24 cellular contexts compared by ENCODE assay signal in the genomic region with DNA sequence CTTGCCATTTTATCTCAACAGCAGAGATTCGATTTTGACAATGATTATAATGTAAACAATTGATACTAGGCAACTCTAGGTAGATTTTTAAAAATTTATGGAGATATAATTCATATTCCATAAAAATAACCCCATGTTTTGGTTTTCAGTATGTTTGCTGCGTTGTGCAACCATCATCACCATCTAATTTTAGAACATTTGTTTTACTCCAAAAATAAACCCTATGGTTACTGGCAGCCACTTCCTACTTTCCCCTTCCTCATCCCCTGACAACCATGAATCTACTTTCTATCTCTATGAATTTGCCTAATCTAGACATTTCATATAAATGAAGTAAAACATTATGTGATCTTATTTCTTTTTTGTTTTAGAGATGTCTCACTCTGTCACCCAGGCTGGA.
"Had no signal": no experiment of that assay in that cellular context is flagged by ENCODE, and none has a peak within 500 bp of the region (broad histone marks: within the 10 kb centered on the region; RNA-seq: fewer than 3 reads in every experiment).

No MANE protein-coding gene starts in this region.

- H3K27ac Mint-ChIP-seq: activated CD4-positive, alpha-beta T cell treated with anti-CD3 and anti-CD28 coated beads, Interleukin-2, amount 10 ng/mL, durations not matched to agents 24 days and 14 days; activated CD8-positive, alpha-beta memory T cell treated with anti-CD3 and anti-CD28 coated beads, Interleukin-2, amount 10 ng/mL, durations not matched to agents 7 days and 5 days; activated CD8-positive, alpha-beta T cell treated with anti-CD3 and anti-CD28 coated beads for 36 hours; activated naive CD8-positive, alpha-beta T cell treated with anti-CD3 and anti-CD28 coated beads, Interleukin-2, amount 50 U/mL, for 24 hours; activated T-helper 1 cell treated with anti-CD3 and anti-CD28 coated beads, Interleukin-12 subunit alpha, Interleukin-12 subunit beta, Interleukin-2, Interleukin-4 antibody, amounts not matched to agents 30 ng/mL and 10 ng/mL and 1 ng/mL, durations not matched to agents 14 hours and 24 hours and 36 hours; natural killer cell treated with Interleukin-12 subunit alpha and Interleukin-12 subunit beta and Interleukin-15 and Interleukin-18, amount 100 ng/mL, for 72 hours; stimulated activated naive CD8-positive, alpha-beta T cell treated with anti-CD3 and anti-CD28 coated beads, Interleukin-15, Interleukin-2, amounts not matched to agents 100 ng/mL and 50 ng/mL, for 24 hours had no signal

- H3K27ac ChIP-seq: coronary artery, esophagus muscularis mucosa, neutrophil, ovary, prostate gland, spleen, thyroid gland, VCaP had no signal

- H3K27me3 ChIP-seq: esophagus muscularis mucosa, neutrophil, ovary, spleen, thyroid gland had no signal

- H3K4me1 Mint-ChIP-seq: activated CD4-positive, alpha-beta T cell treated with anti-CD3 and anti-CD28 coated beads, Interleukin-2, amount 10 ng/mL, durations not matched to agents 24 days and 14 days; activated CD8-positive, alpha-beta memory T cell treated with anti-CD3 and anti-CD28 coated beads, Interleukin-2, amount 10 ng/mL, durations not matched to agents 7 days and 5 days; activated naive CD8-positive, alpha-beta T cell treated with anti-CD3 and anti-CD28 coated beads, Interleukin-2, amount 50 U/mL, for 24 hours had no signal

- H3K4me3 ChIP-seq: coronary artery, esophagus muscularis mucosa, ovary, prostate gland, spleen, thyroid gland had no signal

- H3K36me3 Mint-ChIP-seq: activated CD8-positive, alpha-beta memory T cell treated with anti-CD3 and anti-CD28 coated beads, Interleukin-2, amount 10 ng/mL, durations not matched to agents 7 days and 5 days; natural killer cell treated with Interleukin-12 subunit alpha and Interleukin-12 subunit beta and Interleukin-15 and Interleukin-18, amount 100 ng/mL, for 72 hours had no signal

- H3K9me3 Mint-ChIP-seq: activated CD4-positive, alpha-beta T cell treated with anti-CD3 and anti-CD28 coated beads, Interleukin-2, amount 10 ng/mL, durations not matched to agents 24 days and 14 days; activated CD8-positive, alpha-beta T cell treated with anti-CD3 and anti-CD28 coated beads for 36 hours; activated naive CD8-positive, alpha-beta T cell treated with anti-CD3 and anti-CD28 coated beads, Interleukin-2, amount 50 U/mL, for 24 hours; activated T-helper 1 cell treated with anti-CD3 and anti-CD28 coated beads, Interleukin-12 subunit alpha, Interleukin-12 subunit beta, Interleukin-2, Interleukin-4 antibody, amounts not matched to agents 30 ng/mL and 10 ng/mL and 1 ng/mL, durations not matched to agents 14 hours and 24 hours and 36 hours; natural killer cell treated with Interleukin-12 subunit alpha and Interleukin-12 subunit beta and Interleukin-15 and Interleukin-18, amount 100 ng/mL, for 72 hours; stimulated activated naive CD8-positive, alpha-beta T cell treated with anti-CD3 and anti-CD28 coated beads, Interleukin-15, Interleukin-2, amounts not matched to agents 100 ng/mL and 50 ng/mL, for 24 hours had no signal

- DNase-seq: activated CD4-positive, alpha-beta T cell treated with anti-CD3 and anti-CD28 coated beads, Interleukin-2, amount 10 ng/mL, durations not matched to agents 24 days and 14 days; activated CD8-positive, alpha-beta memory T cell treated with anti-CD3 and anti-CD28 coated beads, Interleukin-2, amount 10 ng/mL, durations not matched to agents 7 days and 5 days; activated CD8-positive, alpha-beta T cell treated with anti-CD3 and anti-CD28 coated beads for 36 hours; activated gamma-delta T cell; activated naive CD4-positive, alpha-beta T cell treated with anti-CD3 and anti-CD28 coated beads, Interleukin-2, amount 50 U/mL, for 16 hours; activated naive CD8-positive, alpha-beta T cell treated with anti-CD3 and anti-CD28 coated beads, Interleukin-2, amount 50 U/mL, for 24 hours; activated T-cell treated with anti-CD3 and anti-CD28 coated beads for 4 hours; cerebellar nuclear complex; hypothalamus; midbrain; ovary; spleen; stimulated activated CD4-positive, alpha-beta T cell treated with anti-CD3 and anti-CD28 coated beads, Interleukin-4, amount 100 ng/mL, for 24 hours; substantia nigra; thyroid gland had no signal

- ATAC-seq: activated CD4-positive, CD25-positive, alpha-beta regulatory T cell treated with anti-CD3 and anti-CD28 coated beads, Interleukin-2, amount 50 U/mL, for 24 hours; activated CD8-positive, alpha-beta memory T cell treated with anti-CD3 and anti-CD28 coated beads, Interleukin-2, amount 10 ng/mL, durations not matched to agents 7 days and 5 days; activated CD8-positive, alpha-beta T cell treated with anti-CD3 and anti-CD28 coated beads for 36 hours; activated naive CD8-positive, alpha-beta T cell treated with anti-CD3 and anti-CD28 coated beads, Interleukin-2, amount 50 U/mL, for 24 hours; natural killer cell treated with Interleukin-12 subunit alpha and Interleukin-12 subunit beta and Interleukin-15 and Interleukin-18, amount 100 ng/mL, for 72 hours had no signal

- H3K4me3 Mint-ChIP-seq: activated CD4-positive, alpha-beta T cell treated with anti-CD3 and anti-CD28 coated beads, Interleukin-2, amount 10 ng/mL, durations not matched to agents 24 days and 14 days; activated CD8-positive, alpha-beta memory T cell treated with anti-CD3 and anti-CD28 coated beads, Interleukin-2, amount 10 ng/mL, durations not matched to agents 7 days and 5 days; activated CD8-positive, alpha-beta T cell treated with anti-CD3 and anti-CD28 coated beads for 36 hours; activated naive CD8-positive, alpha-beta T cell treated with anti-CD3 and anti-CD28 coated beads, Interleukin-2, amount 50 U/mL, for 24 hours; activated T-helper 1 cell treated with anti-CD3 and anti-CD28 coated beads, Interleukin-12 subunit alpha, Interleukin-12 subunit beta, Interleukin-2, Interleukin-4 antibody, amounts not matched to agents 30 ng/mL and 10 ng/mL and 1 ng/mL, durations not matched to agents 14 hours and 24 hours and 36 hours; natural killer cell treated with Interleukin-12 subunit alpha and Interleukin-12 subunit beta and Interleukin-15 and Interleukin-18, amount 100 ng/mL, for 72 hours; stimulated activated naive CD8-positive, alpha-beta T cell treated with anti-CD3 and anti-CD28 coated beads, Interleukin-15, Interleukin-2, amounts not matched to agents 100 ng/mL and 50 ng/mL, for 24 hours had no signal
